Comparison of ENCODE assay signal across 1 cellular context in genomic region chr1:184910596-184910995, GRCh38.
TF ChIP-seq lines count a peak whose summit lies in the region.

No MANE protein-coding gene starts in this region.

TF ChIP-seq in IMR-90, 13 proteins besides CTCF, POLR2A, EP300 and RAD21:
- TF ChIP-seq USF2 (IDR thresholded peaks at IDR 0.05; ENCODE audit: low read depth, low read length) (no peak), CEBPB (IDR thresholded peaks at IDR 0.05; ENCODE audit: low read depth, low read length) (peak; percentile 14; the same call in 1 of the 2 replicates)
TF ChIP-seq in IMR-90: peak in this region for 1.
